ENCODE assay signal across 9 cellular contexts in the genomic region with DNA sequence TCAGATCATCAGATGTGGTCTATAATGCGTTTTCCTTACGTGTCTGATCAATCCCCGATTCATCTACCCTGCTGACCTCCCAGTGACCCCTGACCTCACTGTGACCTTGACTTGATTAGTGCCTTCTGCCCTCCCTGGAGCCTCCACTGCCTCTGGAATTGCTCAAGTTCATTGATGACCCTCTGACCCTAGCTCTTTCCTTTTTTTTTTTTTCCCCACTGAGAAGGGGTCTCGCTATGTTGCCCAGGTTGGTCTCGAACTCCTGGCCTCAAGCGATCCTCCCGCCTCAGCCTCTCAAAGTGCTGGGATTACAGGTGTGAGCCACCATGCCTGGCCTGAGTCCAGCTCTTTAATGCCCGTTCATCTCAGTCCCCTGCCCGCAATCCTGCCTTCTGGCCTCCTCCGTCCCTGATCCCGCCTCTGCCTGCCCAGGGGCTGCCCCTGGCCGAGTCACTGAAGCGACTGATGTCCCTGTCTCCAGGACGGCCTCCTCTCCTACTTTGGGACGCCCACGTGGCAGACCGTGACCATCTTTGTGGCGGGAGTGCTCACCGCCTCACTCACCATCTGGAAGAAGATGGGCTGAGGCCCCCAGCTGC. TPM values are rescaled to one million over a fixed set of nuclear protein-coding genes. Genes with fewer than 3 reads are reported as not detected.
DNase-seq lines count a peak whose midpoint lies in the region; ATAC-seq lines count a peak whose summit lies in the region.
"Had no signal": no experiment of that assay in that cellular context is flagged by ENCODE, and none has a peak within 500 bp of the region (broad histone marks: within the 10 kb centered on the region; RNA-seq: fewer than 3 reads in every experiment).

No MANE protein-coding gene starts in this region.

- ATAC-seq in T-cell (replicated peaks in 1 of 4) = no peak
- no peak for ATAC-seq in stimulated activated memory B cell treated with anti-CD40 and anti-IgM and Interleukin-4, amounts not matched to agents 10 μg/mL and 1 μg/mL and 100 μg/mL, for 72 hours
- ATAC-seq in HG02981 (IDR thresholded peaks at IDR 0.05; ENCODE audit: unreplicated experiment) = no peak

- CTCF ChIA-PET in T-cell (lab: Charles Lee) = interaction anchor here in 1 of 2 donors (0.6 kb wide), 1 partner anchor 28 kb away, joined by 7 read pairs; no protein-coding TSS in a partner anchor

- POLR2A ChIA-PET in T-cell (lab: Charles Lee) = interaction anchor here in 1 of 2 donors (0.6 kb wide), 1 partner anchor 303 kb away, joined by 3 read pairs; no protein-coding TSS in a partner anchor

- no peaks in the 10 kb centered on the region for H3K9me3 Mint-ChIP-seq in activated CD4-positive, alpha-beta T cell treated with anti-CD3 and anti-CD28 coated beads, Interleukin-2, amount 10 ng/mL, durations not matched to agents 24 days and 14 days
- H3K9me3 Mint-ChIP-seq in T-cell = no peaks in the 10 kb centered on the region
- no peaks in the 10 kb centered on the region for H3K9me3 Mint-ChIP-seq in stimulated activated memory B cell treated with anti-CD40 and anti-IgM and Interleukin-4, amounts not matched to agents 10 μg/mL and 1 μg/mL and 100 μg/mL, for 72 hours

- DNase-seq in activated CD4-positive, alpha-beta T cell treated with anti-CD3 and anti-CD28 coated beads, Interleukin-2, amount 10 ng/mL, durations not matched to agents 24 days and 14 days = no peak
- DNase-seq in activated CD4-positive, alpha-beta T cell treated with anti-CD3 and anti-CD28 coated beads, Interleukin-2, amount 50 U/mL, for 1 hour = no peak
- DNase-seq in T-cell (no peak), islet precursor cell (peak; percentile 67), pons (ENCODE audit: low spot score) (no peak), hypothalamus (lab: John Stamatoyannopoulos, UW) (no peak)
- DNase-seq: NCI-H774 had no signal

- peaks cover 54% of the 10 kb centered on the region for H3K36me3 Mint-ChIP-seq in activated CD4-positive, alpha-beta T cell treated with anti-CD3 and anti-CD28 coated beads, Interleukin-2, amount 10 ng/mL, durations not matched to agents 24 days and 14 days (ENCODE audit: low read depth)
- H3K36me3 Mint-ChIP-seq in T-cell = peaks cover 20% of the 10 kb centered on the region
- H3K36me3 Mint-ChIP-seq in stimulated activated memory B cell treated with anti-CD40 and anti-IgM and Interleukin-4, amounts not matched to agents 10 μg/mL and 1 μg/mL and 100 μg/mL, for 72 hours = peaks cover 48% of the 10 kb centered on the region

- H3K4me3 Mint-ChIP-seq in activated CD4-positive, alpha-beta T cell treated with anti-CD3 and anti-CD28 coated beads, Interleukin-2, amount 10 ng/mL, durations not matched to agents 24 days and 14 days = peak overlapping the region; percentile 18
- peak overlapping the region in 1 of 3 donors; percentile 32 for H3K4me3 Mint-ChIP-seq in T-cell
- H3K4me3 Mint-ChIP-seq in stimulated activated memory B cell treated with anti-CD40 and anti-IgM and Interleukin-4, amounts not matched to agents 10 μg/mL and 1 μg/mL and 100 μg/mL, for 72 hours = no peak overlapping the region

- peak overlapping the region; percentile 45 for H3K27ac Mint-ChIP-seq in activated CD4-positive, alpha-beta T cell treated with anti-CD3 and anti-CD28 coated beads, Interleukin-2, amount 10 ng/mL, durations not matched to agents 24 days and 14 days
- H3K27ac Mint-ChIP-seq in T-cell = peak overlapping the region; percentile 78 to 85
- peak overlapping the region; percentile 100 for H3K27ac Mint-ChIP-seq in stimulated activated memory B cell treated with anti-CD40 and anti-IgM and Interleukin-4, amounts not matched to agents 10 μg/mL and 1 μg/mL and 100 μg/mL, for 72 hours

- intact Hi-C loops in activated CD4-positive, alpha-beta T cell treated with anti-CD3 and anti-CD28 coated beads, Interleukin-2, amount 10 ng/mL, durations not matched to agents 24 days and 14 days (cut with micrococcal nuclease) = loop anchor here (5.0 kb wide), 1 partner anchor 324 kb away; the partner anchor contains the start of gene DBP

- H3K27me3 Mint-ChIP-seq in activated CD4-positive, alpha-beta T cell treated with anti-CD3 and anti-CD28 coated beads, Interleukin-2, amount 10 ng/mL, durations not matched to agents 24 days and 14 days = no peaks in the 10 kb centered on the region
- no peaks in the 10 kb centered on the region for H3K27me3 Mint-ChIP-seq in T-cell
- H3K27me3 Mint-ChIP-seq in stimulated activated memory B cell treated with anti-CD40 and anti-IgM and Interleukin-4, amounts not matched to agents 10 μg/mL and 1 μg/mL and 100 μg/mL, for 72 hours = no peaks in the 10 kb centered on the region

- peaks cover 60% of the 10 kb centered on the region for H3K4me1 Mint-ChIP-seq in activated CD4-positive, alpha-beta T cell treated with anti-CD3 and anti-CD28 coated beads, Interleukin-2, amount 10 ng/mL, durations not matched to agents 24 days and 14 days
- H3K4me1 Mint-ChIP-seq in T-cell = peaks cover 52 to 73% (median 70%) of the 10 kb centered on the region in 3 donors
- H3K4me1 Mint-ChIP-seq in stimulated activated memory B cell treated with anti-CD40 and anti-IgM and Interleukin-4, amounts not matched to agents 10 μg/mL and 1 μg/mL and 100 μg/mL, for 72 hours = peaks cover 63% of the 10 kb centered on the region

RNA-seq across cellular contexts. Expression of gene FTL, which starts 4.0 kb away (rescaled TPM):
- total RNA-seq in activated CD4-positive, alpha-beta T cell treated with anti-CD3 and anti-CD28 coated beads, Interleukin-2, amount 10 ng/mL, durations not matched to agents 24 days and 14 days = 696 and 697 TPM in 2 replicates
- total RNA-seq in T-cell = 1,000 to 10,000 TPM in 2 of 5 donors, 100 to 1,000 TPM in 3; 594 to 1,085 (median 906) TPM

RNA-seq across cellular contexts. Expression of gene BAX, which starts 6.5 kb away (rescaled TPM):
- 257 and 298 TPM in 2 replicates for total RNA-seq in activated CD4-positive, alpha-beta T cell treated with anti-CD3 and anti-CD28 coated beads, Interleukin-2, amount 10 ng/mL, durations not matched to agents 24 days and 14 days
- total RNA-seq in T-cell = 100 to 1,000 TPM in 3 of 5 donors, 10 to 100 TPM in 2; 76.6 to 201 (median 183) TPM

RNA-seq across cellular contexts. Expression of gene DHDH, which starts 27.7 kb away (rescaled TPM):
- total RNA-seq in activated CD4-positive, alpha-beta T cell treated with anti-CD3 and anti-CD28 coated beads, Interleukin-2, amount 10 ng/mL, durations not matched to agents 24 days and 14 days = 0.35 TPM in 1 of 2 replicates, not detected in the other
- 1 to 10 TPM in 4 of 5 donors, under 1 TPM in 1; 0.93 to 1.7 (median 1.2) TPM for total RNA-seq in T-cell

RNA-seq across cellular contexts. Expression of gene GYS1, which starts 32.0 kb away (rescaled TPM):
- total RNA-seq in activated CD4-positive, alpha-beta T cell treated with anti-CD3 and anti-CD28 coated beads, Interleukin-2, amount 10 ng/mL, durations not matched to agents 24 days and 14 days = 73.8 and 77.8 TPM in 2 replicates
- total RNA-seq in T-cell = 10 to 100 TPM; 28.1 to 58.9 (median 52.4) TPM

RNA-seq across cellular contexts. Expression of gene RUVBL2, which starts 32.5 kb away (rescaled TPM):
- 190 and 195 TPM in 2 replicates for total RNA-seq in activated CD4-positive, alpha-beta T cell treated with anti-CD3 and anti-CD28 coated beads, Interleukin-2, amount 10 ng/mL, durations not matched to agents 24 days and 14 days
- 10 to 100 TPM; 20.3 to 48.7 (median 41.4) TPM for total RNA-seq in T-cell

Comparison
In these comparisons a context has a peak if more than half of its experiments do, and no peak if none do; other contexts are left out.
1. H3K27ac Mint-ChIP-seq: peak in every context shown above with its lines; median percentile 100 in stimulated activated memory B cell treated with anti-CD40 and anti-IgM and Interleukin-4, amounts not matched to agents 10 μg/mL and 1 μg/mL and 100 μg/mL, for 72 hours; 82 in T-cell; 45 in activated CD4-positive, alpha-beta T cell treated with anti-CD3 and anti-CD28 coated beads, Interleukin-2, amount 10 ng/mL, durations not matched to agents 24 days and 14 days.